Comparison of ENCODE assay signal across 20 cellular contexts in the genomic region with DNA sequence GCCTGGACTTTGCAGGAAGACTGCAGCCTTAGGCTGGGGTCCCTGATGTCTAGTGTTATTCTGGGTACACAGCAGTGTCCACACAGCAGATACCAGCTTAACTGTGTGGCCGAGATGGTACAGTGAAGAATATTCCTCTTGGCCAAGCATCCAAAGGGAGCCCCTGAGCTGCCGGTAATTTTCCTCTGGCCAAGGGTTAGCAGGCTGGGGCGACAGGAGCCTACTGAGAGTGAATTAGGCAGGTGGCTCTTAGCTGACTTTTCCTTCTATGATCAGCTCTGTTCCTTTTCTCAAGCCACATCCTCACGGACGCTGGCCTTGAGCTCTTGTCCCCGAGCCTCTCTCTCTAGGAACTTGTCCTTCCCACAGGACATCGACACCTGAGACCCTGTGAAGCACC. TPM values are rescaled to one million over a fixed set of nuclear protein-coding genes. Genes with fewer than 3 reads are reported as not detected.
A peak's percentile ranks its signal among the peaks of the same experiment; 100 is the strongest.
DNase-seq lines count a peak whose midpoint lies in the region; ATAC-seq and TF ChIP-seq lines count a peak whose summit lies in the region.
"Had no signal": no experiment of that assay in that cellular context is flagged by ENCODE, and none has a peak within 500 bp of the region (broad histone marks: within the 10 kb centered on the region; RNA-seq: fewer than 3 reads in every experiment).

No MANE protein-coding gene starts in this region.

- ATAC-seq in left ventricle myocardium superior = no peak
- no peak for ATAC-seq in Right ventricle myocardium inferior
- ATAC-seq in lower lobe of right lung = no peak
- ATAC-seq in upper lobe of right lung = no peak
- no peak for ATAC-seq in HG03108 (IDR thresholded peaks at IDR 0.05; ENCODE audit: unreplicated experiment)
- ATAC-seq: GM23338, HCT116 had no signal

- H3K4me1 Mint-ChIP-seq in activated T-cell treated with anti-CD3 and anti-CD28 coated beads, Interleukin-2, amount 50 U/mL, for 24 hours (ENCODE audit: low read depth) = peaks cover 20% of the 10 kb centered on the region
- H3K4me1 Mint-ChIP-seq in HFFc6 (ENCODE audit: low read depth) = peaks cover 19% of the 10 kb centered on the region

- intact Hi-C loops in left ventricle myocardium superior (cut with micrococcal nuclease) (no loop called here), Right ventricle myocardium inferior (cut with DNase I) (no loop called here), lower lobe of right lung (cut with DNase I) (no loop called here), upper lobe of right lung (cut with DNase I) (no loop called here)

- H3K9me3 ChIP-seq in lower lobe of right lung (no peaks in the 10 kb centered on the region), upper lobe of right lung (no peaks in the 10 kb centered on the region)
- H3K9me3 ChIP-seq: BLaER1 had no signal

- no peak for DNase-seq in activated T-cell treated with anti-CD3 and anti-CD28 coated beads, Interleukin-2, amount 50 U/mL, for 24 hours
- no peak for DNase-seq in activated T-cell treated with anti-CD3 and anti-CD28 coated beads for 4 hours
- DNase-seq in left ventricle myocardium superior = peak; percentile 21
- no peak for DNase-seq in Right ventricle myocardium inferior (ENCODE audit: missing footprints)
- peak; percentile 17 for DNase-seq in lower lobe of right lung
- peak; percentile 29 for DNase-seq in upper lobe of right lung
- no peak for DNase-seq in HFFc6
- DNase-seq: CD4-positive, alpha-beta T cell; CD8-positive, alpha-beta memory T cell; DMS 273 treated with DMSO at 0.1 percent for 48 hours; DMS79 treated with DMSO at 0.1 percent for 48 hours; GF-D8; H9 had no signal

- TF ChIP-seq CTCF in lower lobe of right lung (IDR thresholded peaks at IDR 0.05) (no peak), upper lobe of right lung (IDR thresholded peaks at IDR 0.05) (no peak), HFFc6 (IDR thresholded peaks at IDR 0.05) (no peak)

- H3K27ac Mint-ChIP-seq in activated T-cell treated with anti-CD3 and anti-CD28 coated beads, Interleukin-2, amount 50 U/mL, for 24 hours = peak overlapping the region; percentile 44
- no peak overlapping the region for H3K27ac Mint-ChIP-seq in HFFc6
- H3K27ac Mint-ChIP-seq: B cell; CD4-positive, alpha-beta T cell; GM23338 had no signal

- H3K27ac ChIP-seq in lower lobe of right lung (no peak overlapping the region), upper lobe of right lung (no peak overlapping the region)
- H3K27ac ChIP-seq: 22Rv1, BLaER1, C4-2B had no signal

- H3K4me3 Mint-ChIP-seq in activated T-cell treated with anti-CD3 and anti-CD28 coated beads, Interleukin-2, amount 50 U/mL, for 24 hours = no peak overlapping the region
- H3K4me3 Mint-ChIP-seq in HFFc6 = no peak overlapping the region
- H3K4me3 Mint-ChIP-seq: B cell; CD4-positive, alpha-beta T cell; GM23338; H9 had no signal

- peaks cover 8% of the 10 kb centered on the region for H3K36me3 Mint-ChIP-seq in activated T-cell treated with anti-CD3 and anti-CD28 coated beads, Interleukin-2, amount 50 U/mL, for 24 hours (ENCODE audit: low read depth)
- H3K36me3 Mint-ChIP-seq in HFFc6 (ENCODE audit: low read depth) = no peaks in the 10 kb centered on the region

- H3K36me3 ChIP-seq in lower lobe of right lung = no peaks in the 10 kb centered on the region
- no peaks in the 10 kb centered on the region for H3K36me3 ChIP-seq in upper lobe of right lung
- H3K36me3 ChIP-seq: BLaER1 had no signal

- H3K4me1 ChIP-seq in lower lobe of right lung = peaks cover 37% of the 10 kb centered on the region
- peaks cover 21% of the 10 kb centered on the region for H3K4me1 ChIP-seq in upper lobe of right lung

- no peaks in the 10 kb centered on the region for H3K27me3 ChIP-seq in lower lobe of right lung (ENCODE audit: low read depth)
- H3K27me3 ChIP-seq in upper lobe of right lung = no peaks in the 10 kb centered on the region
- H3K27me3 ChIP-seq: BLaER1 had no signal

- no peaks in the 10 kb centered on the region for H3K9me3 Mint-ChIP-seq in activated T-cell treated with anti-CD3 and anti-CD28 coated beads, Interleukin-2, amount 50 U/mL, for 24 hours
- no peaks in the 10 kb centered on the region for H3K9me3 Mint-ChIP-seq in HFFc6
- H3K9me3 Mint-ChIP-seq: CD4-positive, alpha-beta T cell; CD8-positive, alpha-beta memory T cell; GM23338; H9 had no signal

- H3K4me3 ChIP-seq in lower lobe of right lung (no peak overlapping the region), upper lobe of right lung (no peak overlapping the region)
- H3K4me3 ChIP-seq: BLaER1, GM23338 had no signal

- no peaks in the 10 kb centered on the region for H3K27me3 Mint-ChIP-seq in activated T-cell treated with anti-CD3 and anti-CD28 coated beads, Interleukin-2, amount 50 U/mL, for 24 hours
- peaks cover 37% of the 10 kb centered on the region for H3K27me3 Mint-ChIP-seq in HFFc6 (ENCODE audit: insufficient read depth)
- H3K27me3 Mint-ChIP-seq: B cell; CD4-positive, alpha-beta T cell; CD8-positive, alpha-beta memory T cell had no signal

RNA-seq across cellular contexts. Expression of a gene that starts 29.8 kb away (rescaled TPM):
- total RNA-seq in left ventricle myocardium superior (113 TPM), Right ventricle myocardium inferior (122 TPM), lower lobe of right lung (35.4 TPM), upper lobe of right lung (35.6 TPM)
- total RNA-seq in HFFc6 (2021; fragmentation: NEBNext Ultra II Directional; extraction: Animal tissue kit (Norgen Biotek cat#: 25700)) = 10 to 100 TPM; 15.1 to 19.2 (median 18.4) TPM

Comparison
In these comparisons a context has a peak if more than half of its experiments do, and no peak if none do; other contexts are left out.
1. DNase-seq: peak in left ventricle myocardium superior (single experiment), lower lobe of right lung (single experiment) and upper lobe of right lung (single experiment); none in activated T-cell treated with anti-CD3 and anti-CD28 coated beads, Interleukin-2, amount 50 U/mL, for 24 hours (single experiment), activated T-cell treated with anti-CD3 and anti-CD28 coated beads for 4 hours (single experiment), Right ventricle myocardium inferior (single experiment) and HFFc6 (single experiment).